ENCODE assay signal across 1 cellular context in genomic region chr14:32756775-32757174, GRCh38.
TF ChIP-seq lines count a peak whose summit lies in the region.

No MANE protein-coding gene starts in this region.

TF ChIP-seq in HepG2, 621 proteins besides CTCF, POLR2A, EP300 and RAD21 (continued from another document):
- TF ChIP-seq ZNF276 (CRISPR knock-in tag; IDR thresholded peaks at IDR 0.05; ENCODE audit: low read depth) (no peak), ZNF232 (CRISPR knock-in tag; IDR thresholded peaks at IDR 0.05; ENCODE audit: borderline replicate concordance) (no peak), ZNF784 (CRISPR knock-in tag; IDR thresholded peaks at IDR 0.05; ENCODE audit: borderline replicate concordance) (no peak), BCL3 (CRISPR knock-in tag; IDR thresholded peaks at IDR 0.05) (no peak), BATF2 (CRISPR knock-in tag; IDR thresholded peaks at IDR 0.05) (no peak), AHR (CRISPR knock-in tag; IDR thresholded peaks at IDR 0.05) (no peak), ZNF713 (CRISPR knock-in tag; IDR thresholded peaks at IDR 0.05) (no peak), ZNF781 (CRISPR knock-in tag; IDR thresholded peaks at IDR 0.05; ENCODE audit: borderline replicate concordance, not compliant biosample characterization) (no peak), CBX2 (IDR thresholded peaks at IDR 0.05; ENCODE audit: low read depth, low read length) (no peak), CBX2 (CRISPR knock-in tag; IDR thresholded peaks at IDR 0.05; ENCODE audit: low read depth) (no peak), ZBTB38 (CRISPR knock-in tag; IDR thresholded peaks at IDR 0.05) (no peak), ARID4A (CRISPR knock-in tag; IDR thresholded peaks at IDR 0.05; ENCODE audit: borderline replicate concordance) (no peak), ZNF10 (CRISPR knock-in tag; IDR thresholded peaks at IDR 0.05; ENCODE audit: borderline replicate concordance, low read depth) (no peak), GMEB2 (CRISPR knock-in tag; IDR thresholded peaks at IDR 0.05; ENCODE audit: low read depth) (no peak), IKZF4 (CRISPR knock-in tag; IDR thresholded peaks at IDR 0.05; ENCODE audit: borderline replicate concordance, low read depth, not compliant biosample characterization) (no peak), ZNF451 (CRISPR knock-in tag; IDR thresholded peaks at IDR 0.05) (no peak)
